23 cellular contexts compared by ENCODE assay signal in genomic region chr14:51928568-51928967, GRCh38.
A peak's percentile ranks its signal among the peaks of the same experiment; 100 is the strongest.
DNase-seq lines count a peak whose midpoint lies in the region; ATAC-seq, FAIRE-seq and TF ChIP-seq lines count a peak whose summit lies in the region.
"Had no signal": no experiment of that assay in that cellular context is flagged by ENCODE, and none has a peak within 500 bp of the region (broad histone marks: within the 10 kb centered on the region; RNA-seq: fewer than 3 reads in every experiment).

No MANE protein-coding gene starts in this region.

- DNase-seq in CD4-positive, alpha-beta T cell, result no peak
- no peak for DNase-seq in effector memory CD8-positive, alpha-beta T cell
- no peak for DNase-seq in natural killer cell
- no peak for DNase-seq in NCI-H2029 treated with DMSO at 0.1 percent for 48 hours (lab: John Stamatoyannopoulos, UW)
- no peak for DNase-seq in NCI-H446 treated with DMSO at 0.1 percent for 48 hours (lab: John Stamatoyannopoulos, UW)
- DNase-seq in NCI-H82 (lab: John Stamatoyannopoulos, UW), result no peak
- DNase-seq: C1 segment of cervical spinal cord, Calu3, DMS79 treated with DMSO at 0.1 percent for 48 hours, GF-D8, GOT3, MM.1S, NCI-H1694, NCI-H2081, NCI-H510A had no signal

- intact Hi-C loops in CD4-positive, alpha-beta T cell (cut with DNase I, micrococcal nuclease), result no loop called here
- intact Hi-C loops in natural killer cell (cut with micrococcal nuclease), result no loop called here

- H3K27ac Mint-ChIP-seq in CD4-positive, alpha-beta T cell, result peak overlapping the region; percentile 63
- H3K27ac Mint-ChIP-seq in effector memory CD8-positive, alpha-beta T cell, result peak overlapping the region; percentile 70 to 76
- H3K27ac Mint-ChIP-seq in natural killer cell, result peak overlapping the region; percentile 93 to 94

- H3K9me3 Mint-ChIP-seq in CD4-positive, alpha-beta T cell, result no peaks in the 10 kb centered on the region
- H3K9me3 Mint-ChIP-seq in effector memory CD8-positive, alpha-beta T cell, result no peaks in the 10 kb centered on the region
- no peaks in the 10 kb centered on the region for H3K9me3 Mint-ChIP-seq in natural killer cell

- peaks cover 83% of the 10 kb centered on the region for H3K4me1 Mint-ChIP-seq in CD4-positive, alpha-beta T cell (ENCODE audit: low read depth)
- peaks cover 58 to 77% of the 10 kb centered on the region in 2 donors for H3K4me1 Mint-ChIP-seq in effector memory CD8-positive, alpha-beta T cell (ENCODE audit: low read depth in 2 of 2)
- peaks cover 73 to 75% of the 10 kb centered on the region in 2 donors for H3K4me1 Mint-ChIP-seq in natural killer cell

- no peaks in the 10 kb centered on the region for H3K27me3 ChIP-seq in CD4-positive, alpha-beta T cell (ENCODE audit: control insufficient read depth, insufficient read depth, low read length)

- POLR2A ChIA-PET in CD4-positive, alpha-beta T cell (lab: Charles Lee), result interaction anchor here (2.2 kb wide), 1 partner anchor 68 kb away, joined by 6 read pairs; the partner anchor contains the start of gene GNG2

- peak; percentile 65 for FAIRE-seq in A204.1 (lab: Jason Lieb, UNC)
- FAIRE-seq: GM12891, RCC 7860 had no signal

- no peak for ATAC-seq in CD4-positive, alpha-beta T cell (ENCODE audit: poor library complexity)
- no peak for ATAC-seq in effector memory CD8-positive, alpha-beta T cell (replicated peaks)
- ATAC-seq in natural killer cell (no peak), GM18498 (IDR thresholded peaks at IDR 0.05; ENCODE audit: unreplicated experiment) (no peak)

- no peaks in the 10 kb centered on the region for H3K9me3 ChIP-seq in CD4-positive, alpha-beta T cell (ENCODE audit: control insufficient read depth, low read length)
- H3K9me3 ChIP-seq: HAP-1 had no signal

- H3K27ac ChIP-seq in CD4-positive, alpha-beta T cell (ENCODE audit: low read depth, low read length), result no peak overlapping the region
- H3K27ac ChIP-seq: HL-60, KMS-11 had no signal

- H3K36me3 Mint-ChIP-seq in CD4-positive, alpha-beta T cell (ENCODE audit: low read depth), result peaks cover 69% of the 10 kb centered on the region
- peaks cover 51% of the 10 kb centered on the region for H3K36me3 Mint-ChIP-seq in effector memory CD8-positive, alpha-beta T cell (ENCODE audit: insufficient read depth)
- H3K36me3 Mint-ChIP-seq in natural killer cell, result no peaks in the 10 kb centered on the region

- no peak overlapping the region for H3K4me3 Mint-ChIP-seq in CD4-positive, alpha-beta T cell
- H3K4me3 Mint-ChIP-seq in effector memory CD8-positive, alpha-beta T cell, result peak overlapping the region in 1 of 2 donors; percentile 72
- H3K4me3 Mint-ChIP-seq in natural killer cell, result no peak overlapping the region
- H3K4me3 Mint-ChIP-seq: IgD-negative memory B cell had no signal

- H3K27me3 Mint-ChIP-seq in CD4-positive, alpha-beta T cell, result no peaks in the 10 kb centered on the region
- H3K27me3 Mint-ChIP-seq in effector memory CD8-positive, alpha-beta T cell, result no peaks in the 10 kb centered on the region
- no peaks in the 10 kb centered on the region for H3K27me3 Mint-ChIP-seq in natural killer cell (ENCODE audit: low read depth in 2 of 2)
- H3K27me3 Mint-ChIP-seq: IgD-negative memory B cell had no signal

- no peak for TF ChIP-seq CTCF in CD4-positive, alpha-beta T cell (IDR thresholded peaks at IDR 0.05)
- TF ChIP-seq CTCF in natural killer cell (IDR thresholded peaks at IDR 0.05), result no peak

- CTCF ChIA-PET in CD4-positive, alpha-beta T cell (lab: Charles Lee), result interaction anchor here (0.7 to 1.1 kb wide), 2 partner anchors 39 to 86 kb away, joined by 3 read pairs; no protein-coding TSS in a partner anchor
